4 cellular contexts compared by ENCODE assay signal in the genomic region with DNA sequence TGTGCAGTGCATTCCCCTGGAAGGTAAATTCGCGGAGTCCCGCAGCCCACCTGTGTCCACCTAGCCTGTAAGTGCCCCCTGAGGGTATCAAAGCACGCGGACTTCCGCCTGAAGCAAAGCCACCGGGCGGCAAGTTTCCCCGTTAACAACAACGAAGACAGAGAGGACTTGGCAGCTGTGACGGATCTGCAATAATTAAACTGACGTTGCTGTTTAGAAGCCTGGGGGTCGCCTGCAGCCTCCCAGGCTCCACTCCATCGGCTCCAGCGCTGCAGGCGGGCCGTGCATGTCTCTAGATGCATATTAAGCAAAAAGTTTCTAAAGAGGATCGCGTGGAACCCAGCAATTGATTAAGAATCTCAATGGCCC.
A peak's percentile ranks its signal among the peaks of the same experiment; 100 is the strongest.
TF ChIP-seq lines count a peak whose summit lies in the region.

No MANE protein-coding gene starts in this region.

TF ChIP-seq in SK-N-SH, 30 proteins besides CTCF, POLR2A, EP300 and RAD21:
- TF ChIP-seq GATA2 (CRISPR knock-in tag; IDR thresholded peaks at IDR 0.05) = no peak
- TF ChIP-seq FOSL2 (IDR thresholded peaks at IDR 0.05; ENCODE audit: borderline replicate concordance, low read depth) = no peak
- no peak for TF ChIP-seq SMC3 (IDR thresholded peaks at IDR 0.05; ENCODE audit: low read depth, low read length)
TF ChIP-seq in SK-N-SH: peak in this region for 0.

TF ChIP-seq in SK-N-SH treated with all-trans-retinoic acid at 6 μM for 48 hours, 23 proteins besides CTCF, POLR2A, EP300 and RAD21:
- TF ChIP-seq, protein P1, sequence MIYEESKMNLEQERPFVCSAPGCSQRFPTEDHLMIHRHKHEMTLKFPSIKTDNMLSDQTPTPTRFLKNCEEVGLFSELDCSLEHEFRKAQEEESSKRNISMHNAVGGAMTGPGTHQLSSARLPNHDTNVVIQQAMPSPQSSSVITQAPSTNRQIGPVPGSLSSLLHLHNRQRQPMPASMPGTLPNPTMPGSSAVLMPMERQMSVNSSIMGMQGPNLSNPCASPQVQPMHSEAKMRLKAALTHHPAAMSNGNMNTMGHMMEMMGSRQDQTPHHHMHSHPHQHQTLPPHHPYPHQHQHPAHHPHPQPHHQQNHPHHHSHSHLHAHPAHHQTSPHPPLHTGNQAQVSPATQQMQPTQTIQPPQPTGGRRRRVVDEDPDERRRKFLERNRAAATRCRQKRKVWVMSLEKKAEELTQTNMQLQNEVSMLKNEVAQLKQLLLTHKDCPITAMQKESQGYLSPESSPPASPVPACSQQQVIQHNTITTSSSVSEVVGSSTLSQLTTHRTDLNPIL (CRISPR knock-in tag; IDR thresholded peaks at IDR 0.05; ENCODE audit: low read depth) = no peak
- TF ChIP-seq ARNTL (CRISPR knock-in tag; IDR thresholded peaks at IDR 0.05; ENCODE audit: borderline replicate concordance, low read depth) (no peak), SNAI2 (CRISPR knock-in tag; IDR thresholded peaks at IDR 0.05) (no peak), GLIS3 (CRISPR knock-in tag; IDR thresholded peaks at IDR 0.05) (no peak), ZC3H10 (CRISPR knock-in tag; IDR thresholded peaks at IDR 0.05) (no peak), ZFP30 (CRISPR knock-in tag; IDR thresholded peaks at IDR 0.05) (no peak), PPARA (CRISPR knock-in tag; IDR thresholded peaks at IDR 0.05; ENCODE audit: borderline replicate concordance) (no peak)
- TF ChIP-seq, protein P2, sequence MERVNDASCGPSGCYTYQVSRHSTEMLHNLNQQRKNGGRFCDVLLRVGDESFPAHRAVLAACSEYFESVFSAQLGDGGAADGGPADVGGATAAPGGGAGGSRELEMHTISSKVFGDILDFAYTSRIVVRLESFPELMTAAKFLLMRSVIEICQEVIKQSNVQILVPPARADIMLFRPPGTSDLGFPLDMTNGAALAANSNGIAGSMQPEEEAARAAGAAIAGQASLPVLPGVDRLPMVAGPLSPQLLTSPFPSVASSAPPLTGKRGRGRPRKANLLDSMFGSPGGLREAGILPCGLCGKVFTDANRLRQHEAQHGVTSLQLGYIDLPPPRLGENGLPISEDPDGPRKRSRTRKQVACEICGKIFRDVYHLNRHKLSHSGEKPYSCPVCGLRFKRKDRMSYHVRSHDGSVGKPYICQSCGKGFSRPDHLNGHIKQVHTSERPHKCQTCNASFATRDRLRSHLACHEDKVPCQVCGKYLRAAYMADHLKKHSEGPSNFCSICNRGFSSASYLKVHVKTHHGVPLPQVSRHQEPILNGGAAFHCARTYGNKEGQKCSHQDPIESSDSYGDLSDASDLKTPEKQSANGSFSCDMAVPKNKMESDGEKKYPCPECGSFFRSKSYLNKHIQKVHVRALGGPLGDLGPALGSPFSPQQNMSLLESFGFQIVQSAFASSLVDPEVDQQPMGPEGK (CRISPR knock-in tag; IDR thresholded peaks at IDR 0.05; ENCODE audit: borderline replicate concordance) = no peak

TF ChIP-seq in HCT116, 20 proteins besides CTCF, POLR2A, EP300 and RAD21:
- TF ChIP-seq JUND (IDR thresholded peaks at IDR 0.05) = no peak
- TF ChIP-seq ZFX (IDR thresholded peaks at IDR 0.05) = peak; percentile 32; the same call in 1 of the 2 replicates

TF ChIP-seq in HepG2, 621 proteins besides CTCF, POLR2A, EP300 and RAD21 (continues in another document):
- TF ChIP-seq, protein P3, sequence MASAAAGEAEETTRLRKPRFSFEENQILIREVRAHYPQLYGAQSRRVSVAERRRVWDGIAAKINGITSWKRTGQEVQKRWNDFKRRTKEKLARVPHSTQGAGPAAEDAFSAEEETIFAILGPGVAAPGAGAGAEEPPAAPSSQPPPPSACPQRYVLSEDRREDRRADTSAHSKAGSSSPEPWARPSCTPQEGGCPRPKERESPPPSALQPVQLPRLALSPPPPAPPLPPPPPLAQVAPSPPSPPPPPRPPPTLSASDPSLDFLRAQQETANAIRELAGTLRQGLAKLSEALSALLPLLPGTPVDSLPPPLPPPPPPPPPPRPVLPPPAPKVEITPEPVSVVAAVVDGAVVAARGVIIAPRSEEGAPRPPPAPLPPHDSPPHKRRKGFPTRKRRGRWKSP (CRISPR knock-in tag; IDR thresholded peaks at IDR 0.05) = 0 out of 2 replicates have a peak, but pooled peaks have one; percentile 12
- no peak for TF ChIP-seq HOXA9 (CRISPR knock-in tag; IDR thresholded peaks at IDR 0.05; ENCODE audit: borderline replicate concordance)
- no peak for TF ChIP-seq AHR (CRISPR knock-in tag; IDR thresholded peaks at IDR 0.05)
- no peak for TF ChIP-seq TCF7L2 (IDR thresholded peaks at IDR 0.05; ENCODE audit: low read depth, low read length)
- no peak for TF ChIP-seq ZNF839 (CRISPR knock-in tag; IDR thresholded peaks at IDR 0.05; ENCODE audit: borderline replicate concordance)
- TF ChIP-seq ZFP41 (CRISPR knock-in tag; IDR thresholded peaks at IDR 0.05; ENCODE audit: borderline replicate concordance) = no peak
- TF ChIP-seq, protein P4, sequence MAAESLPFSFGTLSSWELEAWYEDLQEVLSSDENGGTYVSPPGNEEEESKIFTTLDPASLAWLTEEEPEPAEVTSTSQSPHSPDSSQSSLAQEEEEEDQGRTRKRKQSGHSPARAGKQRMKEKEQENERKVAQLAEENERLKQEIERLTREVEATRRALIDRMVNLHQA (CRISPR knock-in tag; IDR thresholded peaks at IDR 0.05) = no peak
- no peak for TF ChIP-seq JUNB (CRISPR knock-in tag; IDR thresholded peaks at IDR 0.05; ENCODE audit: borderline replicate concordance)
- no peak for TF ChIP-seq ZSCAN31 (CRISPR knock-in tag; IDR thresholded peaks at IDR 0.05; ENCODE audit: low read depth)
- no peak for TF ChIP-seq SAFB2 (CRISPR knock-in tag; IDR thresholded peaks at IDR 0.05; ENCODE audit: borderline replicate concordance, low read depth)
- TF ChIP-seq FOXA3 (CRISPR knock-in tag; IDR thresholded peaks at IDR 0.05) = 0 out of 2 replicates have a peak, but pooled peaks have one; percentile 2
- no peak; the same call in 1 of the 2 replicates for TF ChIP-seq NRL (CRISPR knock-in tag; IDR thresholded peaks at IDR 0.05; ENCODE audit: borderline replicate concordance)
- TF ChIP-seq, protein P5, sequence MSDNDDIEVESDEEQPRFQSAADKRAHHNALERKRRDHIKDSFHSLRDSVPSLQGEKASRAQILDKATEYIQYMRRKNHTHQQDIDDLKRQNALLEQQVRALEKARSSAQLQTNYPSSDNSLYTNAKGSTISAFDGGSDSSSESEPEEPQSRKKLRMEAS (IDR thresholded peaks at IDR 0.05) = no peak
- peak; percentile 65; the same call in 1 of the 2 replicates for TF ChIP-seq ZNF501 (CRISPR knock-in tag; IDR thresholded peaks at IDR 0.05)
- TF ChIP-seq KMT2B (CRISPR knock-in tag; IDR thresholded peaks at IDR 0.05) = no peak
- no peak for TF ChIP-seq NONO (IDR thresholded peaks at IDR 0.05)
- no peak for TF ChIP-seq NONO (CRISPR knock-in tag; conservative IDR thresholded peaks at IDR 0.05)
- TF ChIP-seq ZNF615 (CRISPR knock-in tag; IDR thresholded peaks at IDR 0.05; ENCODE audit: borderline replicate concordance) = no peak
- TF ChIP-seq, protein P6, sequence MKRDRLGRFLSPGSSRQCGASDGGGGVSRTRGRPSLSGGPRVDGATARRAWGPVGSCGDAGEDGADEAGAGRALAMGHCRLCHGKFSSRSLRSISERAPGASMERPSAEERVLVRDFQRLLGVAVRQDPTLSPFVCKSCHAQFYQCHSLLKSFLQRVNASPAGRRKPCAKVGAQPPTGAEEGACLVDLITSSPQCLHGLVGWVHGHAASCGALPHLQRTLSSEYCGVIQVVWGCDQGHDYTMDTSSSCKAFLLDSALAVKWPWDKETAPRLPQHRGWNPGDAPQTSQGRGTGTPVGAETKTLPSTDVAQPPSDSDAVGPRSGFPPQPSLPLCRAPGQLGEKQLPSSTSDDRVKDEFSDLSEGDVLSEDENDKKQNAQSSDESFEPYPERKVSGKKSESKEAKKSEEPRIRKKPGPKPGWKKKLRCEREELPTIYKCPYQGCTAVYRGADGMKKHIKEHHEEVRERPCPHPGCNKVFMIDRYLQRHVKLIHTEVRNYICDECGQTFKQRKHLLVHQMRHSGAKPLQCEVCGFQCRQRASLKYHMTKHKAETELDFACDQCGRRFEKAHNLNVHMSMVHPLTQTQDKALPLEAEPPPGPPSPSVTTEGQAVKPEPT (CRISPR knock-in tag; IDR thresholded peaks at IDR 0.05; ENCODE audit: low read depth) = no peak
- no peak for TF ChIP-seq ZNF10 (CRISPR knock-in tag; IDR thresholded peaks at IDR 0.05; ENCODE audit: borderline replicate concordance, low read depth)
- no peak for TF ChIP-seq PPARG (CRISPR knock-in tag; conservative IDR thresholded peaks at IDR 0.05)
- TF ChIP-seq HIVEP1 (CRISPR knock-in tag; IDR thresholded peaks at IDR 0.05) = no peak
- TF ChIP-seq, protein P7, sequence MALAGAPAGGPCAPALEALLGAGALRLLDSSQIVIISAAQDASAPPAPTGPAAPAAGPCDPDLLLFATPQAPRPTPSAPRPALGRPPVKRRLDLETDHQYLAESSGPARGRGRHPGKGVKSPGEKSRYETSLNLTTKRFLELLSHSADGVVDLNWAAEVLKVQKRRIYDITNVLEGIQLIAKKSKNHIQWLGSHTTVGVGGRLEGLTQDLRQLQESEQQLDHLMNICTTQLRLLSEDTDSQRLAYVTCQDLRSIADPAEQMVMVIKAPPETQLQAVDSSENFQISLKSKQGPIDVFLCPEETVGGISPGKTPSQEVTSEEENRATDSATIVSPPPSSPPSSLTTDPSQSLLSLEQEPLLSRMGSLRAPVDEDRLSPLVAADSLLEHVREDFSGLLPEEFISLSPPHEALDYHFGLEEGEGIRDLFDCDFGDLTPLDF (CRISPR knock-in tag; IDR thresholded peaks at IDR 0.05) = 0 out of 2 replicates have a peak, but pooled peaks have one; percentile 8
- no peak for TF ChIP-seq ZNF143 (CRISPR knock-in tag; IDR thresholded peaks at IDR 0.05)
- TF ChIP-seq NR3C1 (CRISPR knock-in tag; IDR thresholded peaks at IDR 0.05) = no peak
- no peak for TF ChIP-seq NR2F1 (CRISPR knock-in tag; IDR thresholded peaks at IDR 0.05)
- 0 out of 2 replicates have a peak, but pooled peaks have one; percentile 5 for TF ChIP-seq ZNF230 (CRISPR knock-in tag; IDR thresholded peaks at IDR 0.05)
- no peak for TF ChIP-seq SIN3A (IDR thresholded peaks at IDR 0.05; ENCODE audit: borderline replicate concordance, low read depth, low read length)
- no peak for TF ChIP-seq HES4 (CRISPR knock-in tag; IDR thresholded peaks at IDR 0.05; ENCODE audit: borderline replicate concordance)
- TF ChIP-seq, protein P8, sequence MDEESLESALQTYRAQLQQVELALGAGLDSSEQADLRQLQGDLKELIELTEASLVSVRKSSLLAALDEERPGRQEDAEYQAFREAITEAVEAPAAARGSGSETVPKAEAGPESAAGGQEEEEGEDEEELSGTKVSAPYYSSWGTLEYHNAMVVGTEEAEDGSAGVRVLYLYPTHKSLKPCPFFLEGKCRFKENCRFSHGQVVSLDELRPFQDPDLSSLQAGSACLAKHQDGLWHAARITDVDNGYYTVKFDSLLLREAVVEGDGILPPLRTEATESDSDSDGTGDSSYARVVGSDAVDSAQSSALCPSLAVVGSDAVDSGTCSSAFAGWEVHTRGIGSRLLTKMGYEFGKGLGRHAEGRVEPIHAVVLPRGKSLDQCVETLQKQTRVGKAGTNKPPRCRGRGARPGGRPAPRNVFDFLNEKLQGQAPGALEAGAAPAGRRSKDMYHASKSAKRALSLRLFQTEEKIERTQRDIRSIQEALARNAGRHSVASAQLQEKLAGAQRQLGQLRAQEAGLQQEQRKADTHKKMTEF (CRISPR knock-in tag; IDR thresholded peaks at IDR 0.05) = no peak
- no peak for TF ChIP-seq HNRNPUL1 (IDR thresholded peaks at IDR 0.05; ENCODE audit: low read depth, low read length)
- TF ChIP-seq, protein P9, sequence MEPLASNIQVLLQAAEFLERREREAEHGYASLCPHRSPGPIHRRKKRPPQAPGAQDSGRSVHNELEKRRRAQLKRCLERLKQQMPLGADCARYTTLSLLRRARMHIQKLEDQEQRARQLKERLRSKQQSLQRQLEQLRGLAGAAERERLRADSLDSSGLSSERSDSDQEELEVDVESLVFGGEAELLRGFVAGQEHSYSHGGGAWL (CRISPR knock-in tag; IDR thresholded peaks at IDR 0.05) = no peak
- TF ChIP-seq, protein P10, sequence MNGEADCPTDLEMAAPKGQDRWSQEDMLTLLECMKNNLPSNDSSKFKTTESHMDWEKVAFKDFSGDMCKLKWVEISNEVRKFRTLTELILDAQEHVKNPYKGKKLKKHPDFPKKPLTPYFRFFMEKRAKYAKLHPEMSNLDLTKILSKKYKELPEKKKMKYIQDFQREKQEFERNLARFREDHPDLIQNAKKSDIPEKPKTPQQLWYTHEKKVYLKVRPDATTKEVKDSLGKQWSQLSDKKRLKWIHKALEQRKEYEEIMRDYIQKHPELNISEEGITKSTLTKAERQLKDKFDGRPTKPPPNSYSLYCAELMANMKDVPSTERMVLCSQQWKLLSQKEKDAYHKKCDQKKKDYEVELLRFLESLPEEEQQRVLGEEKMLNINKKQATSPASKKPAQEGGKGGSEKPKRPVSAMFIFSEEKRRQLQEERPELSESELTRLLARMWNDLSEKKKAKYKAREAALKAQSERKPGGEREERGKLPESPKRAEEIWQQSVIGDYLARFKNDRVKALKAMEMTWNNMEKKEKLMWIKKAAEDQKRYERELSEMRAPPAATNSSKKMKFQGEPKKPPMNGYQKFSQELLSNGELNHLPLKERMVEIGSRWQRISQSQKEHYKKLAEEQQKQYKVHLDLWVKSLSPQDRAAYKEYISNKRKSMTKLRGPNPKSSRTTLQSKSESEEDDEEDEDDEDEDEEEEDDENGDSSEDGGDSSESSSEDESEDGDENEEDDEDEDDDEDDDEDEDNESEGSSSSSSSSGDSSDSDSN (CRISPR knock-in tag; IDR thresholded peaks at IDR 0.05) = no peak
- TF ChIP-seq NFYC (CRISPR knock-in tag; IDR thresholded peaks at IDR 0.05) = no peak
- TF ChIP-seq NFKB2 (CRISPR knock-in tag; IDR thresholded peaks at IDR 0.05; ENCODE audit: borderline replicate concordance) = no peak
- 0 out of 2 replicates have a peak, but pooled peaks have one; percentile 10 for TF ChIP-seq FOXC1 (CRISPR knock-in tag; IDR thresholded peaks at IDR 0.05; ENCODE audit: borderline replicate concordance)
- no peak for TF ChIP-seq HNRNPLL (IDR thresholded peaks at IDR 0.05; ENCODE audit: low read depth, low read length, poor library complexity, severe bottlenecking)
- no peak for TF ChIP-seq THYN1 (CRISPR knock-in tag; IDR thresholded peaks at IDR 0.05; ENCODE audit: borderline replicate concordance, low read depth)
- TF ChIP-seq SPEN (CRISPR knock-in tag; IDR thresholded peaks at IDR 0.05; ENCODE audit: low read depth) = no peak
- TF ChIP-seq ISX (CRISPR knock-in tag; conservative IDR thresholded peaks at IDR 0.05) = no peak
- TF ChIP-seq ZBTB38 (CRISPR knock-in tag; IDR thresholded peaks at IDR 0.05) = peak; percentile 48; the same call in 1 of the 2 replicates
- TF ChIP-seq, protein P11, sequence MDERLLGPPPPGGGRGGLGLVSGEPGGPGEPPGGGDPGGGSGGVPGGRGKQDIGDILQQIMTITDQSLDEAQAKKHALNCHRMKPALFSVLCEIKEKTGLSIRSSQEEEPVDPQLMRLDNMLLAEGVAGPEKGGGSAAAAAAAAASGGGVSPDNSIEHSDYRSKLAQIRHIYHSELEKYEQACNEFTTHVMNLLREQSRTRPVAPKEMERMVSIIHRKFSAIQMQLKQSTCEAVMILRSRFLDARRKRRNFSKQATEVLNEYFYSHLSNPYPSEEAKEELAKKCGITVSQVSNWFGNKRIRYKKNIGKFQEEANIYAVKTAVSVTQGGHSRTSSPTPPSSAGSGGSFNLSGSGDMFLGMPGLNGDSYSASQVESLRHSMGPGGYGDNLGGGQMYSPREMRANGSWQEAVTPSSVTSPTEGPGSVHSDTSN (CRISPR knock-in tag; IDR thresholded peaks at IDR 0.05) = no peak
